Comparison of ENCODE assay signal across 13 cellular contexts in genomic region chr19:17327068-17327653, GRCh38. TPM values are rescaled to one million over a fixed set of nuclear protein-coding genes. Genes with fewer than 3 reads are reported as not detected.
DNase-seq lines count a peak whose midpoint lies in the region; ATAC-seq and TF ChIP-seq lines count a peak whose summit lies in the region.
"Had no signal": no experiment of that assay in that cellular context is flagged by ENCODE, and none has a peak within 500 bp of the region (broad histone marks: within the 10 kb centered on the region; RNA-seq: fewer than 3 reads in every experiment).

No MANE protein-coding gene starts in this region.

- no peak for TF ChIP-seq CTCF in VCaP (conservative IDR thresholded peaks at IDR 0.05)
- TF ChIP-seq CTCF in spleen (IDR thresholded peaks at IDR 0.05 in 8 of 11, conservative IDR thresholded peaks at IDR 0.05 in 3 of 11), result no peak
- no peak for TF ChIP-seq CTCF in thyroid gland (IDR thresholded peaks at IDR 0.05)

- intact Hi-C loops in spleen (cut with DNase I; ENCODE audit: low total_unique reads), result no loop called here
- intact Hi-C loops in left ventricle myocardium superior (cut with micrococcal nuclease), result no loop called here
- intact Hi-C loops in thyroid gland (cut with DNase I), result no loop called here

- no peaks in the 10 kb centered on the region for H3K27me3 Mint-ChIP-seq in activated naive CD8-positive, alpha-beta T cell
- H3K27me3 Mint-ChIP-seq in activated naive CD8-positive, alpha-beta T cell treated with anti-CD3 and anti-CD28 coated beads, Interleukin-2, amount 50 U/mL, for 24 hours, result no peaks in the 10 kb centered on the region

- DNase-seq in activated naive CD8-positive, alpha-beta T cell treated with anti-CD3 and anti-CD28 coated beads, Interleukin-2, amount 50 U/mL, for 24 hours, result no peak
- DNase-seq in spleen, result no peak
- no peak for DNase-seq in NK-92 (lab: John Stamatoyannopoulos, UW; ENCODE audit: unreplicated experiment)
- DNase-seq in left ventricle myocardium superior, result no peak
- DNase-seq in thyroid gland, result no peak
- DNase-seq: cerebellar nuclear complex, heart right ventricle, NCI-H510A had no signal

- H3K27ac ChIP-seq in VCaP (peak overlapping the region; percentile 93), iPS-20b (ENCODE audit: low read length) (peak overlapping the region; percentile 2), spleen (no peak overlapping the region), thyroid gland (no peak overlapping the region)
- H3K27ac ChIP-seq: heart right ventricle, parathyroid adenoma had no signal

- peaks cover 15% of the 10 kb centered on the region; the same call in 1 of the 2 replicates for H3K36me3 ChIP-seq in iPS-20b (ENCODE audit: insufficient read depth, low read depth, low read length)
- H3K36me3 ChIP-seq in spleen, result peaks cover 0 to 22% (median 4%) of the 10 kb centered on the region in 6 donors
- H3K36me3 ChIP-seq in thyroid gland, result no peaks in the 10 kb centered on the region

- H3K9me3 Mint-ChIP-seq in activated naive CD8-positive, alpha-beta T cell (ENCODE audit: low read depth), result no peaks in the 10 kb centered on the region
- H3K9me3 Mint-ChIP-seq in activated naive CD8-positive, alpha-beta T cell treated with anti-CD3 and anti-CD28 coated beads, Interleukin-2, amount 50 U/mL, for 24 hours, result no peaks in the 10 kb centered on the region

- no peaks in the 10 kb centered on the region for H3K4me1 ChIP-seq in iPS-20b (ENCODE audit: insufficient read depth, low read length)
- peaks cover 8 to 49% (median 29%) of the 10 kb centered on the region in 6 donors for H3K4me1 ChIP-seq in spleen
- peaks cover 10 to 22% of the 10 kb centered on the region in 2 donors for H3K4me1 ChIP-seq in thyroid gland
- H3K4me1 ChIP-seq: parathyroid adenoma had no signal

- H3K4me1 Mint-ChIP-seq in activated naive CD8-positive, alpha-beta T cell (ENCODE audit: low read depth), result peaks cover 11% of the 10 kb centered on the region
- peaks cover 11% of the 10 kb centered on the region for H3K4me1 Mint-ChIP-seq in activated naive CD8-positive, alpha-beta T cell treated with anti-CD3 and anti-CD28 coated beads, Interleukin-2, amount 50 U/mL, for 24 hours

- H3K4me3 ChIP-seq in iPS-20b (ENCODE audit: low read length), result peak overlapping the region; percentile 70
- H3K4me3 ChIP-seq in spleen, result no peak overlapping the region
- no peak overlapping the region for H3K4me3 ChIP-seq in thyroid gland (replicated peaks in 1 of 3)

- peak overlapping the region; percentile 42 for H3K4me3 Mint-ChIP-seq in activated naive CD8-positive, alpha-beta T cell
- H3K4me3 Mint-ChIP-seq in activated naive CD8-positive, alpha-beta T cell treated with anti-CD3 and anti-CD28 coated beads, Interleukin-2, amount 50 U/mL, for 24 hours, result no peak overlapping the region

- no peaks in the 10 kb centered on the region for H3K36me3 Mint-ChIP-seq in activated naive CD8-positive, alpha-beta T cell
- peaks cover 2% of the 10 kb centered on the region for H3K36me3 Mint-ChIP-seq in activated naive CD8-positive, alpha-beta T cell treated with anti-CD3 and anti-CD28 coated beads, Interleukin-2, amount 50 U/mL, for 24 hours (ENCODE audit: low read depth)

- H3K27ac Mint-ChIP-seq in activated naive CD8-positive, alpha-beta T cell, result no peak overlapping the region
- no peak overlapping the region for H3K27ac Mint-ChIP-seq in activated naive CD8-positive, alpha-beta T cell treated with anti-CD3 and anti-CD28 coated beads, Interleukin-2, amount 50 U/mL, for 24 hours

- H3K9me3 ChIP-seq in iPS-20b (ENCODE audit: insufficient read depth, low read depth, low read length) (no peaks in the 10 kb centered on the region), spleen (no peaks in the 10 kb centered on the region), thyroid gland (no peaks in the 10 kb centered on the region)
- H3K9me3 ChIP-seq: heart right ventricle, thoracic aorta had no signal

- no peak for ATAC-seq in activated naive CD8-positive, alpha-beta T cell treated with anti-CD3 and anti-CD28 coated beads, Interleukin-2, amount 50 U/mL, for 24 hours
- ATAC-seq in left ventricle myocardium superior, result no peak

- H3K27me3 ChIP-seq in iPS-20b (ENCODE audit: insufficient read depth, low read length), result peaks cover 5% of the 10 kb centered on the region; the same call in 1 of the 2 replicates
- peaks cover 0 to 35% (median 21%) of the 10 kb centered on the region in 7 donors for H3K27me3 ChIP-seq in spleen (replicated peaks in 1 of 7)
- H3K27me3 ChIP-seq in thyroid gland, result no peaks in the 10 kb centered on the region

- WGBS in spleen, 5 donors, result 88 to 96% (median 92%) methylated on average over 14 to 27 of the region's 27 CpGs
- WGBS in thyroid gland, 2 donors, result 51% methylated on average over 22 of the region's 27 CpGs; no CpG with 5 or more reads in 1 of the 2 donors

- TF ChIP-seq POLR2A in spleen (IDR thresholded peaks at IDR 0.05) (no peak), thyroid gland (IDR thresholded peaks at IDR 0.05) (no peak)

- peak overlapping the region; percentile 76; the same call in 1 of the 2 replicates for H3K9ac ChIP-seq in iPS-20b (ENCODE audit: low read depth, low read length)
- H3K9ac ChIP-seq: parathyroid adenoma had no signal

RNA-seq across cellular contexts. Expression of gene ANO8, which starts 7.5 kb away (rescaled TPM):
- total RNA-seq in spleen (10 to 100 TPM in 2 of 7 donors, 1 to 10 TPM in 5; 6.5 to 12.0 (median 9.4) TPM), left ventricle myocardium superior (11.7 TPM), thyroid gland (10 to 100 TPM in 1 of 4 donors, 1 to 10 TPM in 3; 5.0 to 10.9 (median 5.9) TPM)
- polyA plus RNA-seq in spleen, result 1 to 10 TPM; 1.1 to 4.4 (median 1.5) TPM

RNA-seq across cellular contexts. Expression of gene GTPBP3, which starts 10.2 kb away (rescaled TPM):
- total RNA-seq in spleen (10 to 100 TPM; 19.4 to 44.1 (median 28.2) TPM), left ventricle myocardium superior (11.5 TPM), thyroid gland (10 to 100 TPM; 17.7 to 21.8 (median 19.6) TPM)
- 10 to 100 TPM; 13.0 to 24.5 (median 17.5) TPM for polyA plus RNA-seq in spleen

RNA-seq across cellular contexts. Expression of gene DDA1, which starts 17.8 kb away (rescaled TPM):
- total RNA-seq in spleen (10 to 100 TPM; 10.5 to 25.6 (median 22.4) TPM), left ventricle myocardium superior (31.9 TPM), thyroid gland (10 to 100 TPM; 14.5 to 40.4 (median 20.1) TPM)
- 10 to 100 TPM; 28.7 to 42.2 (median 37.7) TPM for polyA plus RNA-seq in spleen

RNA-seq across cellular contexts. Expression of gene MRPL34, which starts 21.5 kb away (rescaled TPM):
- total RNA-seq in spleen, result 10 to 100 TPM; 37.5 to 93.2 (median 57.8) TPM
- 100 to 1,000 TPM in 2 of 3 donors, 10 to 100 TPM in 1; 95.4 to 153 (median 152) TPM for polyA plus RNA-seq in spleen
- 242 TPM for total RNA-seq in left ventricle myocardium superior
- total RNA-seq in thyroid gland, result 100 to 1,000 TPM in 3 of 4 donors, 10 to 100 TPM in 1; 95.8 to 311 (median 149) TPM

RNA-seq across cellular contexts. Expression of gene ABHD8, which starts 23.9 kb away (rescaled TPM):
- total RNA-seq in spleen (10 to 100 TPM in 5 of 7 donors, 1 to 10 TPM in 2; 7.7 to 18.7 (median 13.2) TPM), left ventricle myocardium superior (14.8 TPM), thyroid gland (10 to 100 TPM; 14.4 to 31.2 (median 23.3) TPM)
- 10 to 100 TPM in 1 of 3 donors, 1 to 10 TPM in 2; 6.5 to 12.6 (median 7.9) TPM for polyA plus RNA-seq in spleen

Comparison
In these comparisons a context has a peak if more than half of its experiments do, and no peak if none do; other contexts are left out.
1. H3K27ac ChIP-seq: peak in VCaP (single experiment) and iPS-20b (single experiment); none in spleen (0 of 8) and thyroid gland (0 of 3).